Comparison of ENCODE assay signal across 8 cellular contexts in the genomic region with DNA sequence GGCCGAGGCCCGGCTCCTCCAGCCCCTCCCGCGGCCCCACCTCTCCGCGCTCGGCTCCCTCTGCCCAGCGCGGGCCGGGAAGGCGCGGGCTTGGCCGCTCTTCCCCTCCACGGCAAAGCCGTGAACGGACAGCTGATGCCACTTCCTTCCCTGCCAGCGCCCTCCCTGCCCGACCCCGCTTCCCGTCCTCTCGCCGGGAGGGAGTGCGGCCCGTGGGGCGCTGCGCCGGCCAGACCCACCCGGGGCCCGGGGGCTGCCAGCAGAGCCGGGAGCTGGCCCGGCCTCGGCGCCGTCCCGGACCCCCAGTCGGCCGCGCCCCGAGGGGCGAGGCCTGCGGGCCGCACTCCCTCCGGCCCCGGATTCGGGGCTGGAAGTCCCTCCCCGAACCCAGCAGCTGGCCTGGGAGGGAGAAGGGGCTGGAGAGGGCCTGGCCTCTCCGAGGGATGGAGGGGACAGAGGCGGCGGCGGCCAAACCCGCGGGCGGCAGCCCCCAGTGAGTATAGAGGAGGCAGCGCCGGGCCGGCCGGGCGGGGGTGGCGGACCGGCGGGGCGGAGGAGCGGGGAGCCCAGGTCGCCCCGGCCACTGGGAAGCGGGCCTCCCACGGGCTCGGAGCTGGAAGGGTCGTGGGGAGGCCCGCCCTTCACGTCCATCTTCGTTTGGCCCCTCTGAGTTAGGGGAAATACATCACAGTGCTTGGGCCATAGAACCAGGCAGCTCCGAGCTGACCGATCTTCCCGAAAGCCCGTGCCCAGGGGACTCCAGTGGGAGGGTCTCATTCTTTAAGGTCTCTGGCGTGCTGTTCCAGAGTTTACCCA. TPM values are rescaled to one million over a fixed set of nuclear protein-coding genes. Genes with fewer than 3 reads are reported as not detected.
DNase-seq lines count a peak whose midpoint lies in the region; ATAC-seq and TF ChIP-seq lines count a peak whose summit lies in the region.

A gene with protein sequence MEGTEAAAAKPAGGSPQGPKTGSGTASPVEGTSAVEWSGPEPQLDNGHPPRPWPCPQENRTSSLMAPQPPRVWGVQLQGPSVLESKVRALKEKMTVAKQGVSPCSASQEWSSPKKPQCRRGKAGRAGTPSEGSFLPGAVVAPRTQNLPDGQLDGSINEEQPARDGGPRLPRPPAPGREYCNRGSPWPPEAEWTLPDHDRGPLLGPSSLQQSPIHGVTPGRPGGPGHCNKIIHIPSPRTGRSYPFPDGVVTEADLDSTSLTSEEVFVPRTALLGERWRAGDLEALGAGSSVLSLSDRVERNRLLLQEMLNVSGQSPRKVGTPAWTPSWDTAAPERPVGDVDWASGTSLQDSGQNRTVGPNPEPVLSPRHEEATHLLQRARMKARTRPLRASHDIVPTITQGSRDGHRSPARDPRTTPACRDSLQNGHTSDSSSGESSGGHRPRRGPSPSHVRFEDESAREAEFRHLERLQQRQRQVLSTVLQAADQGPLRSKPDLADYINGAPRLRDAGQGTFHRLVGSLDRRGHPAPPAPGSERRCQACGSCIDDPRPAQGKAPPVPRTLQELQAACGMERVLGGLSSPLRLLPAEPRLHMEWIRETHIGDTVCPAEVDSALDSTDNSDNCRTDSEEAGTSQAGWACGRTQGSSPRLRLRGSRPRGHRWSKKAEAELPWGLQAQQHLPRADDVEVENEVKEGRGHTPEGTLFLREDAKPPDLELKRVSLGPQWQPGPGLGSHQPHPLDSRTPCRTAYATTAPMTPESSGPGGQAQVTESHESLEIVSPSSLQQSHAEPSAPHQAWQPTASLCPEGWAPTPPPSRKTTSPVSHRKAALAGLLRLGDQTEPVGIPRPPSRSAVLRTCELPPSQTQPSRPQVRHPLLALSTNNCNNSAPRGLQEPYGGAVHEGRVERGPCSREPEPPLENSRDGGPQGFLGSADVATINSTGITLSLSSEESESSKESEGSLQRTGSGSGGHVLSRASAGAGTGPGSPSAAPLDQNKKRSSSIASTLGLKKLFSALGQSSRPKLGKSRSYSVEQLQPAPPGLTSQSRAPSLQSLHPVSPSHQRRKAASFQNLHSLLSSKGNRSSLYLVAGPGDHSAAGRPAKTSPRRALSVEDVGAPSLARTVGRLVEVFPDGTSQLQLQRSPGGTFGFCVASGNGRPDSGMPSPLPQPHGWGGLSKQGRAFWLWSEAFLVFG (plus strand): TSS at position 97 of the 816 bp plus-strand sequence. CDS start 347 bp downstream, at position 444.

- H3K4me1 Mint-ChIP-seq in activated naive CD4-positive, alpha-beta T cell treated with anti-CD3 and anti-CD28 coated beads, Interleukin-2, amount 10 ng/mL, durations not matched to agents 7 days and 5 days, result peaks cover 21% of the 10 kb centered on the region
- peaks cover 23% of the 10 kb centered on the region for H3K4me1 Mint-ChIP-seq in activated T-helper 1 cell treated with anti-CD3 and anti-CD28 coated beads, Interleukin-12 subunit alpha, Interleukin-12 subunit beta, Interleukin-2, Interleukin-4 antibody, amounts not matched to agents 30 ng/mL and 10 ng/mL and 1 ng/mL, durations not matched to agents 14 hours and 24 hours and 36 hours (ENCODE audit: low read depth)
- peaks cover 23% of the 10 kb centered on the region for H3K4me1 Mint-ChIP-seq in osteocyte (ENCODE audit: unreplicated experiment)

- H3K27me3 Mint-ChIP-seq in activated naive CD4-positive, alpha-beta T cell treated with anti-CD3 and anti-CD28 coated beads, Interleukin-2, amount 10 ng/mL, durations not matched to agents 7 days and 5 days, result peaks cover 94% of the 10 kb centered on the region
- peaks cover 41% of the 10 kb centered on the region for H3K27me3 Mint-ChIP-seq in activated T-helper 1 cell treated with anti-CD3 and anti-CD28 coated beads, Interleukin-12 subunit alpha, Interleukin-12 subunit beta, Interleukin-2, Interleukin-4 antibody, amounts not matched to agents 30 ng/mL and 10 ng/mL and 1 ng/mL, durations not matched to agents 14 hours and 24 hours and 36 hours (ENCODE audit: insufficient read depth)
- no peaks in the 10 kb centered on the region for H3K27me3 Mint-ChIP-seq in osteocyte (ENCODE audit: unreplicated experiment)

- H3K27ac ChIP-seq in PC-3 (ENCODE audit: low read length), result no peak within 1 kb of the TSS

- no peaks in the 10 kb centered on the region for H3K9me3 Mint-ChIP-seq in activated naive CD4-positive, alpha-beta T cell treated with anti-CD3 and anti-CD28 coated beads, Interleukin-2, amount 10 ng/mL, durations not matched to agents 7 days and 5 days
- no peaks in the 10 kb centered on the region for H3K9me3 Mint-ChIP-seq in activated T-helper 1 cell treated with anti-CD3 and anti-CD28 coated beads, Interleukin-12 subunit alpha, Interleukin-12 subunit beta, Interleukin-2, Interleukin-4 antibody, amounts not matched to agents 30 ng/mL and 10 ng/mL and 1 ng/mL, durations not matched to agents 14 hours and 24 hours and 36 hours
- no peaks in the 10 kb centered on the region for H3K9me3 Mint-ChIP-seq in osteocyte (ENCODE audit: unreplicated experiment)

- TF ChIP-seq CTCF in osteocyte (IDR thresholded peaks at IDR 0.05) (no peak), PC-3 (conservative IDR thresholded peaks at IDR 0.05; ENCODE audit: low read depth, low read length) (no peak)

- H3F3A ChIP-seq in PC-3 (ENCODE audit: low read length, unreplicated experiment), result no peaks in the 10 kb centered on the region

- ATAC-seq in Right ventricle myocardium superior (ENCODE audit: poor library complexity) (peak; percentile 86), PC-3 (no peak), HG03097 (IDR thresholded peaks at IDR 0.05; ENCODE audit: low FRiP score, unreplicated experiment) (no peak)

- CTCF ChIA-PET in activated naive CD4-positive, alpha-beta T cell treated with anti-CD3 and anti-CD28 coated beads, Interleukin-2, amount 10 ng/mL, durations not matched to agents 7 days and 5 days (lab: Charles Lee), result no interaction called here
- CTCF ChIA-PET in PC-3 (lab: Charles Lee), result no interaction called here

- H3K9me3 ChIP-seq in PC-3 (ENCODE audit: low read length), result no peaks in the 10 kb centered on the region

- H3K36me3 Mint-ChIP-seq in activated naive CD4-positive, alpha-beta T cell treated with anti-CD3 and anti-CD28 coated beads, Interleukin-2, amount 10 ng/mL, durations not matched to agents 7 days and 5 days, result no peaks in the 10 kb centered on the region
- H3K36me3 Mint-ChIP-seq in activated T-helper 1 cell treated with anti-CD3 and anti-CD28 coated beads, Interleukin-12 subunit alpha, Interleukin-12 subunit beta, Interleukin-2, Interleukin-4 antibody, amounts not matched to agents 30 ng/mL and 10 ng/mL and 1 ng/mL, durations not matched to agents 14 hours and 24 hours and 36 hours (ENCODE audit: low read depth), result no peaks in the 10 kb centered on the region
- H3K36me3 Mint-ChIP-seq in osteocyte (ENCODE audit: unreplicated experiment), result peaks cover 4% of the 10 kb centered on the region

- peak within 1 kb of the TSS; percentile 45 for H3K4me3 Mint-ChIP-seq in activated naive CD4-positive, alpha-beta T cell treated with anti-CD3 and anti-CD28 coated beads, Interleukin-2, amount 10 ng/mL, durations not matched to agents 7 days and 5 days
- peak within 1 kb of the TSS; percentile 71 for H3K4me3 Mint-ChIP-seq in activated T-helper 1 cell treated with anti-CD3 and anti-CD28 coated beads, Interleukin-12 subunit alpha, Interleukin-12 subunit beta, Interleukin-2, Interleukin-4 antibody, amounts not matched to agents 30 ng/mL and 10 ng/mL and 1 ng/mL, durations not matched to agents 14 hours and 24 hours and 36 hours
- peak within 1 kb of the TSS; percentile 78 for H3K4me3 Mint-ChIP-seq in osteocyte (ENCODE audit: unreplicated experiment)

- no peak within 1 kb of the TSS for H3K4me2 ChIP-seq in PC-3 (ENCODE audit: low read length)

- peak; percentile 19 for DNase-seq in activated naive CD4-positive, alpha-beta T cell treated with anti-CD3 and anti-CD28 coated beads, Interleukin-2, amount 10 ng/mL, durations not matched to agents 7 days and 5 days
- no peak for DNase-seq in activated naive CD4-positive, alpha-beta T cell treated with Interleukin-2 at 50 U/mL for 16 hours
- DNase-seq in activated T-helper 1 cell treated with anti-CD3 and anti-CD28 coated beads, Interleukin-12 subunit alpha, Interleukin-12 subunit beta, Interleukin-2, Interleukin-4 antibody, amounts not matched to agents 30 ng/mL and 10 ng/mL and 1 ng/mL, durations not matched to agents 14 hours and 24 hours and 36 hours (ENCODE audit: low spot score), result no peak
- DNase-seq in Right ventricle myocardium superior (peak; percentile 66), osteocyte (ENCODE audit: extremely low spot score, unreplicated experiment) (no peak), GOT3 (lab: John Stamatoyannopoulos, UW) (no peak), PC-3 (no peak)

- H3K9ac ChIP-seq in PC-3 (ENCODE audit: low read length), result no peak within 1 kb of the TSS

- peak within 1 kb of the TSS; percentile 42 for H3K27ac Mint-ChIP-seq in activated naive CD4-positive, alpha-beta T cell treated with anti-CD3 and anti-CD28 coated beads, Interleukin-2, amount 10 ng/mL, durations not matched to agents 7 days and 5 days
- peak within 1 kb of the TSS; percentile 29 for H3K27ac Mint-ChIP-seq in activated T-helper 1 cell treated with anti-CD3 and anti-CD28 coated beads, Interleukin-12 subunit alpha, Interleukin-12 subunit beta, Interleukin-2, Interleukin-4 antibody, amounts not matched to agents 30 ng/mL and 10 ng/mL and 1 ng/mL, durations not matched to agents 14 hours and 24 hours and 36 hours
- H3K27ac Mint-ChIP-seq in osteocyte (ENCODE audit: unreplicated experiment), result peak within 1 kb of the TSS; percentile 93

- H3K79me2 ChIP-seq in PC-3 (ENCODE audit: low read length), result no peaks in the 10 kb centered on the region

- H4K20me1 ChIP-seq in PC-3 (ENCODE audit: low read length), result no peaks in the 10 kb centered on the region

- no peaks in the 10 kb centered on the region for H3K4me1 ChIP-seq in PC-3 (ENCODE audit: insufficient read depth, low read length)

- no peaks in the 10 kb centered on the region for H3K36me3 ChIP-seq in PC-3 (ENCODE audit: low read depth, low read length)

- H2AFZ ChIP-seq in PC-3 (ENCODE audit: low read length), result no peak within 1 kb of the TSS

- no TSS peak for BruUV-seq in PC-3 (replicated peaks; lab: Mats Ljungman, UMichigan)

- H3K9me2 ChIP-seq in PC-3 (replicated peaks; ENCODE audit: low read length), result no peaks in the 10 kb centered on the region

- POLR2A ChIA-PET in PC-3 (lab: Charles Lee; ENCODE audit: unreplicated experiment), result no interaction called here

- no peaks in the 10 kb centered on the region for H3K27me3 ChIP-seq in PC-3 (ENCODE audit: low read length)

- intact Hi-C loops in activated T-helper 1 cell treated with anti-CD3 and anti-CD28 coated beads, Interleukin-12 subunit alpha, Interleukin-12 subunit beta, Interleukin-2, Interleukin-4 antibody, amounts not matched to agents 30 ng/mL and 10 ng/mL and 1 ng/mL, durations not matched to agents 14 hours and 24 hours and 36 hours (cut with micrococcal nuclease), result loop anchor here (5.0 kb wide), 1 partner anchor 69 kb away; no protein-coding TSS in a partner anchor
- intact Hi-C loops in Right ventricle myocardium superior (cut with DNase I) (no loop called here), PC-3 (cut with micrococcal nuclease) (no loop called here)

- no peak within 1 kb of the TSS for H3K4me3 ChIP-seq in PC-3 (ENCODE audit: low read length)

RNA-seq across cellular contexts. Expression of the gene that starts here (rescaled TPM):
- total RNA-seq in activated T-helper 1 cell treated with anti-CD3 and anti-CD28 coated beads, Interleukin-12 subunit alpha, Interleukin-12 subunit beta, Interleukin-2, Interleukin-4 antibody, amounts not matched to agents 30 ng/mL and 10 ng/mL and 1 ng/mL, durations not matched to agents 14 hours and 24 hours and 36 hours, result 0.16 and 0.17 TPM in 2 replicates
- total RNA-seq in Right ventricle myocardium superior (7.1 TPM), osteocyte (6.6 and 8.4 TPM in 2 replicates), PC-3 (2014; rRNA removed) (not detected in 2 replicates)

Comparison
In these comparisons a context has a peak if more than half of its experiments do, and no peak if none do; other contexts are left out.
1. DNase-seq: peak in activated naive CD4-positive, alpha-beta T cell treated with anti-CD3 and anti-CD28 coated beads, Interleukin-2, amount 10 ng/mL, durations not matched to agents 7 days and 5 days (single experiment) and Right ventricle myocardium superior (single experiment); none in activated naive CD4-positive, alpha-beta T cell treated with Interleukin-2 at 50 U/mL for 16 hours (single experiment), activated T-helper 1 cell treated with anti-CD3 and anti-CD28 coated beads, Interleukin-12 subunit alpha, Interleukin-12 subunit beta, Interleukin-2, Interleukin-4 antibody, amounts not matched to agents 30 ng/mL and 10 ng/mL and 1 ng/mL, durations not matched to agents 14 hours and 24 hours and 36 hours (single experiment), osteocyte (single experiment), GOT3 (single experiment) and PC-3 (single experiment).
2. H3K27ac Mint-ChIP-seq: peak in every context shown above with its lines; median percentile 93 in osteocyte; 42 in activated naive CD4-positive, alpha-beta T cell treated with anti-CD3 and anti-CD28 coated beads, Interleukin-2, amount 10 ng/mL, durations not matched to agents 7 days and 5 days; 29 in activated T-helper 1 cell treated with anti-CD3 and anti-CD28 coated beads, Interleukin-12 subunit alpha, Interleukin-12 subunit beta, Interleukin-2, Interleukin-4 antibody, amounts not matched to agents 30 ng/mL and 10 ng/mL and 1 ng/mL, durations not matched to agents 14 hours and 24 hours and 36 hours.
3. Peak in every context shown above with its lines, with median percentiles within 50 percentile points of each other: H3K4me3 Mint-ChIP-seq.